ENCODE assay signal across 9 cellular contexts in the genomic region with DNA sequence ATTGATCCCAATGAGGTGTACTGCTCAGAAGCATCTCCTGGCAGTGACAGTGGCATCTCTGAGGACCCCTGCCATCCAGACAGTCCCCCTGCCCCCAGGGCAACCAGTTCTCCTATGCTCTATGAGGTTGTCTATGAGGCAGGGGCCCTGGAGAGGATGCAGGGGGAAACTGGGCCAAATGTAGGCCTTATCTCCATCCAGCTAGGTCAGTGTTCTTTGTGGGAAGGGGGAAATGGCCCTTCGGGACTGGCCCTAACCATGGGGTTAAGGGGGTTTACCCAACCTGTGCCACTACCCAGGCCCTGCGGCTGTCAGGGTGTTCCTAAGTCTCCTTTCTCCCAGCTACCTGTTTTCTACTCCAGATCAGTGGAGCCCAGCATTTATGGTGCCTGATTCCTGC. TPM values are rescaled to one million over a fixed set of nuclear protein-coding genes. Genes with fewer than 3 reads are reported as not detected.
A peak's percentile ranks its signal among the peaks of the same experiment; 100 is the strongest.
DNase-seq lines count a peak whose midpoint lies in the region; ATAC-seq and TF ChIP-seq lines count a peak whose summit lies in the region.
"Had no signal": no experiment of that assay in that cellular context is flagged by ENCODE, and none has a peak within 500 bp of the region (broad histone marks: within the 10 kb centered on the region; RNA-seq: fewer than 3 reads in every experiment).

No MANE protein-coding gene starts in this region.

- ATAC-seq in CD4-positive, alpha-beta T cell (ENCODE audit: poor library complexity) = no peak
- no peak for ATAC-seq in GM18858 (IDR thresholded peaks at IDR 0.05; ENCODE audit: unreplicated experiment)

- H3K27ac ChIP-seq in CD4-positive, alpha-beta T cell (ENCODE audit: low read depth, low read length) = no peak overlapping the region
- no peak overlapping the region for H3K27ac ChIP-seq in mammary epithelial cell (ENCODE audit: insufficient read depth, low read depth, low read length)

- in situ Hi-C loops in mammary epithelial cell (cut with MboI; ENCODE audit: low sequenced_read_pairs in 2 of 2) (no loop called here), KBM-7 (cut with MboI; ENCODE audit: low pct_unique_long_range_greater_than_20kb, low sequenced_read_pairs) (loop anchor here (25.0 kb wide), 2 partner anchors 157 to 432 kb away; partner anchors contain the start of genes S100A3, S100A4, S100A5 and S100A6)

- WGBS in mammary epithelial cell (ENCODE audit: low coverage, missing lambda C conversion rate) = 100% methylated on average over 1 of the region's 2 CpGs

- no peaks in the 10 kb centered on the region for H3K27me3 ChIP-seq in CD4-positive, alpha-beta T cell (ENCODE audit: control insufficient read depth, insufficient read depth, low read length)
- no peaks in the 10 kb centered on the region for H3K27me3 ChIP-seq in mammary epithelial cell (ENCODE audit: insufficient read depth, low read length)

- peak overlapping the region; percentile 97 for H3K4me2 ChIP-seq in mammary epithelial cell (ENCODE audit: insufficient read depth, low read depth, low read length)

- no peak for TF ChIP-seq CTCF in CD4-positive, alpha-beta T cell (IDR thresholded peaks at IDR 0.05)
- TF ChIP-seq CTCF in LNCaP clone FGC (IDR thresholded peaks at IDR 0.05; ENCODE audit: control insufficient read depth, extremely low read depth, insufficient read depth) = no peak
- no peak for TF ChIP-seq CTCF in mammary epithelial cell (conservative IDR thresholded peaks at IDR 0.05 in 1 of 2, IDR thresholded peaks at IDR 0.05 in 1 of 2; ENCODE audit: extremely low read depth in 1 of 2, insufficient read depth in 1 of 2, low read depth in 1 of 2, low read length in 2 of 2)
- no peak for TF ChIP-seq CTCF in neural crest cell (conservative IDR thresholded peaks at IDR 0.05)

- peak overlapping the region; percentile 81 for H3K4me3 Mint-ChIP-seq in CD4-positive, alpha-beta T cell
- H3K4me3 Mint-ChIP-seq in neural crest cell = peak overlapping the region; percentile 96

- no TSS peak for BruUV-seq in mammary epithelial cell (replicated peaks; lab: Mats Ljungman, UMichigan)

- H3K27me3 Mint-ChIP-seq in CD4-positive, alpha-beta T cell = no peaks in the 10 kb centered on the region
- no peaks in the 10 kb centered on the region for H3K27me3 Mint-ChIP-seq in neural crest cell (ENCODE audit: low read depth)

- peak overlapping the region; percentile 97 for H3K4me3 ChIP-seq in LNCaP clone FGC (ENCODE audit: low read depth, low read length)
- H3K4me3 ChIP-seq in mammary epithelial cell (replicated peaks in 1 of 3; ENCODE audit: insufficient read depth in 1 of 3, low read depth in 2 of 3, low read length in 3 of 3) = no peak overlapping the region

- H3K9me3 ChIP-seq in CD4-positive, alpha-beta T cell (ENCODE audit: control insufficient read depth, low read length) = no peaks in the 10 kb centered on the region
- no peaks in the 10 kb centered on the region for H3K9me3 ChIP-seq in mammary epithelial cell (replicated peaks; ENCODE audit: insufficient read depth, low read length)

- H3K9ac ChIP-seq in mammary epithelial cell (ENCODE audit: insufficient read depth, low read length) = no peak overlapping the region

- H3K4me1 ChIP-seq in mammary epithelial cell (ENCODE audit: insufficient read depth, low read length) = peaks cover 6% of the 10 kb centered on the region

- no peaks in the 10 kb centered on the region for H3K9me3 Mint-ChIP-seq in CD4-positive, alpha-beta T cell
- no peaks in the 10 kb centered on the region for H3K9me3 Mint-ChIP-seq in neural crest cell

- H3K36me3 ChIP-seq in mammary epithelial cell (ENCODE audit: insufficient read depth, low read length) = peaks cover 5% of the 10 kb centered on the region

- peaks cover 9% of the 10 kb centered on the region for H3K79me2 ChIP-seq in mammary epithelial cell (ENCODE audit: insufficient read depth, low read length)

- H3K27ac Mint-ChIP-seq in CD4-positive, alpha-beta T cell = peak overlapping the region; percentile 8
- no peak overlapping the region for H3K27ac Mint-ChIP-seq in neural crest cell (ENCODE audit: unreplicated experiment)

- no peaks in the 10 kb centered on the region for H4K20me1 ChIP-seq in mammary epithelial cell (ENCODE audit: insufficient read depth, low read length)

- H3K4me1 Mint-ChIP-seq in CD4-positive, alpha-beta T cell (ENCODE audit: low read depth) = peaks cover 48% of the 10 kb centered on the region
- peaks cover 42% of the 10 kb centered on the region for H3K4me1 Mint-ChIP-seq in neural crest cell

- intact Hi-C loops in CD4-positive, alpha-beta T cell (cut with DNase I, micrococcal nuclease) = no loop called here
- intact Hi-C loops in mammary epithelial cell (cut with micrococcal nuclease) = loop anchor here (5.0 kb wide), 2 partner anchors 147 to 172 kb away; no protein-coding TSS in a partner anchor

- H2AFZ ChIP-seq in mammary epithelial cell (ENCODE audit: low read depth, low read length) = no peak overlapping the region

- peaks cover 19% of the 10 kb centered on the region for H3K36me3 Mint-ChIP-seq in CD4-positive, alpha-beta T cell (ENCODE audit: low read depth)
- H3K36me3 Mint-ChIP-seq in neural crest cell (ENCODE audit: low read depth) = peaks cover 3% of the 10 kb centered on the region

- CTCF ChIA-PET in CD4-positive, alpha-beta T cell (lab: Charles Lee) = interaction anchor here (0.7 to 3.5 kb wide), 3 partner anchors 9 to 298 kb away, joined by 3 to 16 read pairs (median 6); partner anchors contain the start of genes JTB and RAB13
- CTCF ChIA-PET in mammary epithelial cell (lab: Charles Lee; ENCODE audit: low non-redundant PET) = no interaction called here

- dilution Hi-C loops in mammary epithelial cell (cut with HindIII; ENCODE audit: low sequenced_read_pairs) = no loop called here

- POLR2A ChIA-PET in CD4-positive, alpha-beta T cell (lab: Charles Lee) = interaction anchor here (1.2 to 4.7 kb wide), 5 partner anchors 9 to 23 kb away, joined by 3 to 149 read pairs (median 85); partner anchors contain the start of genes CRTC2, DENND4B, JTB and RPS27

- DNase-seq in CD4-positive, alpha-beta T cell = no peak
- DNase-seq in LNCaP clone FGC (ENCODE audit: low read depth) = no peak
- DNase-seq in mammary epithelial cell = no peak
- DNase-seq in neural crest cell (ENCODE audit: low read depth, low spot score) = no peak
- DNase-seq in KBM-7 = no peak
- no peak for DNase-seq in KG1 (lab: John Stamatoyannopoulos, UW)
- no peak for DNase-seq in inferior parietal cortex (ENCODE audit: extremely low spot score)
- DNase-seq: NCI-H226 had no signal

RNA-seq across cellular contexts. Expression of gene CREB3L4, which starts 1.3 kb away (rescaled TPM):
- total RNA-seq in CD4-positive, alpha-beta T cell = 1 to 10 TPM; 2.9 to 3.9 TPM
- 1 to 10 TPM; 6.7 to 8.8 TPM for total RNA-seq in mammary epithelial cell
- polyA plus RNA-seq in mammary epithelial cell = 11.0 TPM
- not detected for polyA minus RNA-seq in mammary epithelial cell
- total RNA-seq in neural crest cell = 18.2 and 20.0 TPM in 2 replicates

RNA-seq across cellular contexts. Expression of gene SLC39A1, which starts 5.6 kb away (rescaled TPM):
- total RNA-seq in CD4-positive, alpha-beta T cell = 1 to 10 TPM; 6.4 to 6.9 TPM
- 10 to 100 TPM; 77.3 to 98.0 TPM for total RNA-seq in mammary epithelial cell
- polyA plus RNA-seq in mammary epithelial cell = 84.2 TPM
- polyA minus RNA-seq in mammary epithelial cell = 38.3 TPM
- total RNA-seq in neural crest cell = 107 and 113 TPM in 2 replicates

RNA-seq across cellular contexts. Expression of gene JTB, which starts 8.5 kb away (rescaled TPM):
- total RNA-seq in CD4-positive, alpha-beta T cell = 10 to 100 TPM; 80.4 to 80.9 TPM
- total RNA-seq in mammary epithelial cell (10 to 100 TPM; 58.7 to 60.5 TPM), neural crest cell (72.9 and 74.2 TPM in 2 replicates)
- 85.8 TPM for polyA plus RNA-seq in mammary epithelial cell
- polyA minus RNA-seq in mammary epithelial cell = 49.5 TPM

RNA-seq across cellular contexts. Expression of gene CRTC2, which starts 10.6 kb away (rescaled TPM):
- 100 to 1,000 TPM; 147 to 152 TPM for total RNA-seq in CD4-positive, alpha-beta T cell
- total RNA-seq in mammary epithelial cell (10 to 100 TPM in 1 of 2 donors, 1 to 10 TPM in 1; 6.0 to 31.7 TPM), neural crest cell (34.1 and 34.7 TPM in 2 replicates)
- polyA plus RNA-seq in mammary epithelial cell = 16.8 TPM
- 37.2 TPM for polyA minus RNA-seq in mammary epithelial cell

RNA-seq across cellular contexts. Expression of gene RAB13, which starts 17.2 kb away (rescaled TPM):
- total RNA-seq in CD4-positive, alpha-beta T cell = under 1 TPM; 0.28 to 0.30 TPM
- total RNA-seq in mammary epithelial cell (10 to 100 TPM; 27.7 to 98.2 TPM), neural crest cell (90.9 and 91.5 TPM in 2 replicates)
- polyA plus RNA-seq in mammary epithelial cell = 53.8 TPM
- 15.2 TPM for polyA minus RNA-seq in mammary epithelial cell

Comparison
In these comparisons a context has a peak if more than half of its experiments do, and no peak if none do; other contexts are left out.
1. RNA of gene SLC39A1, which starts 5.6 kb away (total RNA-seq): 107 to 113 TPM in neural crest cell and 77.3 to 98.0 TPM in mammary epithelial cell; 6.4 to 6.9 TPM in CD4-positive, alpha-beta T cell; every median in the first group is over 4 times any median in the second.